8 cellular contexts compared by ENCODE assay signal in genomic region chr17:8162232-8162996, GRCh38. TPM values are rescaled to one million over a fixed set of nuclear protein-coding genes. Genes with fewer than 3 reads are reported as not detected.
DNase-seq lines count a peak whose midpoint lies in the region; ATAC-seq and TF ChIP-seq lines count a peak whose summit lies in the region.

VAMP2 (minus strand) TSS chr17:8162948; CDS start chr17:8162879, 69 bp downstream.

- CTCF ChIA-PET in activated CD8-positive, alpha-beta memory T cell treated with anti-CD3 and anti-CD28 coated beads, Interleukin-2, amount 10 ng/mL, durations not matched to agents 7 days and 5 days (lab: Charles Lee): interaction anchor here (0.5 to 7.9 kb wide), 5 partner anchors 10 to 48 kb away, joined by 4 to 92 read pairs (median 5); partner anchors contain the start of genes AURKB and PER1

- H3K4me3 Mint-ChIP-seq in activated CD8-positive, alpha-beta memory T cell treated with anti-CD3 and anti-CD28 coated beads, Interleukin-2, amount 10 ng/mL, durations not matched to agents 7 days and 5 days: peak within 1 kb of the TSS; percentile 85
- H3K4me3 Mint-ChIP-seq in endodermal cell: peak within 1 kb of the TSS; percentile 77
- H3K4me3 Mint-ChIP-seq in mesothelial cell of epicardium: peak within 1 kb of the TSS; percentile 88

- peaks cover 57% of the 10 kb centered on the region for H3K4me1 Mint-ChIP-seq in activated CD8-positive, alpha-beta memory T cell treated with anti-CD3 and anti-CD28 coated beads, Interleukin-2, amount 10 ng/mL, durations not matched to agents 7 days and 5 days
- H3K4me1 Mint-ChIP-seq in endodermal cell (peaks cover 39% of the 10 kb centered on the region), mesothelial cell of epicardium (peaks cover 37% of the 10 kb centered on the region)

- peak within 1 kb of the TSS; percentile 91 for H3K27ac ChIP-seq in endodermal cell (ENCODE audit: low read depth, low read length)

- DNase-seq in BE2C (peak; percentile 76), NCI-H345 (lab: John Stamatoyannopoulos, UW) (peak; percentile 76), endodermal cell (peak; percentile 91), mesothelial cell of epicardium (ENCODE audit: low spot score in 2 of 2, unreplicated experiment in 2 of 2) (peak; percentile 75 to 83)
- peak; percentile 90 for DNase-seq in activated CD8-positive, alpha-beta memory T cell treated with anti-CD3 and anti-CD28 coated beads, Interleukin-2, amount 10 ng/mL, durations not matched to agents 7 days and 5 days
- DNase-seq in stimulated activated CD8-positive, alpha-beta memory T cell treated with anti-CD3 and anti-CD28 coated beads, Interleukin-4, amount 100 ng/mL, for 24 hours (ENCODE audit: low read depth): peak; percentile 75

- H3K4me3 ChIP-seq in BE2C (ENCODE audit: low read depth, low read length) (peak within 1 kb of the TSS; percentile 71), endodermal cell (ENCODE audit: low read length) (peak within 1 kb of the TSS; percentile 93)

- no peaks in the 10 kb centered on the region for H3K9me3 Mint-ChIP-seq in activated CD8-positive, alpha-beta memory T cell treated with anti-CD3 and anti-CD28 coated beads, Interleukin-2, amount 10 ng/mL, durations not matched to agents 7 days and 5 days (ENCODE audit: low read depth)
- H3K9me3 Mint-ChIP-seq in endodermal cell: no peaks in the 10 kb centered on the region
- no peaks in the 10 kb centered on the region for H3K9me3 Mint-ChIP-seq in mesothelial cell of epicardium

- H3K9me3 ChIP-seq in BE2C: no peaks in the 10 kb centered on the region
- no peaks in the 10 kb centered on the region for H3K9me3 ChIP-seq in endodermal cell (ENCODE audit: control insufficient read depth, low read length)

- peaks cover 7% of the 10 kb centered on the region for H3K4me1 ChIP-seq in BE2C
- H3K4me1 ChIP-seq in endodermal cell (ENCODE audit: control insufficient read depth, insufficient read depth, low read length): peaks cover 15% of the 10 kb centered on the region

- peaks cover 6% of the 10 kb centered on the region for H3K36me3 ChIP-seq in BE2C
- peaks cover 27% of the 10 kb centered on the region for H3K36me3 ChIP-seq in endodermal cell (ENCODE audit: control insufficient read depth, insufficient read depth, low read length)

- H3K27me3 Mint-ChIP-seq in activated CD8-positive, alpha-beta memory T cell treated with anti-CD3 and anti-CD28 coated beads, Interleukin-2, amount 10 ng/mL, durations not matched to agents 7 days and 5 days: no peaks in the 10 kb centered on the region
- no peaks in the 10 kb centered on the region for H3K27me3 Mint-ChIP-seq in endodermal cell (ENCODE audit: insufficient read depth)
- H3K27me3 Mint-ChIP-seq in mesothelial cell of epicardium (ENCODE audit: low read depth): no peaks in the 10 kb centered on the region

- H3K27me3 ChIP-seq in BE2C (no peaks in the 10 kb centered on the region), endodermal cell (ENCODE audit: control insufficient read depth, insufficient read depth, low read length, poor library complexity, severe bottlenecking) (no peaks in the 10 kb centered on the region)

- WGBS in endodermal cell (ENCODE audit: insufficient coverage in 1 of 2, insufficient read length in 1 of 2), 2 experiments: 0% methylated on average over 11 to 75 of the region's 75 CpGs

- TF ChIP-seq CTCF in BE2C (IDR thresholded peaks at IDR 0.05; ENCODE audit: low read depth, low read length): no peak
- peak; percentile 7 for TF ChIP-seq CTCF in endodermal cell (conservative IDR thresholded peaks at IDR 0.05)
- TF ChIP-seq CTCF in mesothelial cell of epicardium (IDR thresholded peaks at IDR 0.05; ENCODE audit: unreplicated experiment): no peak

- H3K9ac ChIP-seq in endodermal cell (ENCODE audit: extremely low read depth, low read length, poor library complexity, severe bottlenecking): peak within 1 kb of the TSS; percentile 81

- ATAC-seq in GM19397 (IDR thresholded peaks at IDR 0.05; ENCODE audit: unreplicated experiment): peak; percentile 55
- peak; percentile 61 for ATAC-seq in activated CD8-positive, alpha-beta memory T cell treated with anti-CD3 and anti-CD28 coated beads, Interleukin-2, amount 10 ng/mL, durations not matched to agents 7 days and 5 days
- no peak for ATAC-seq in HG02852 (IDR thresholded peaks at IDR 0.05; ENCODE audit: unreplicated experiment)

- H3K36me3 Mint-ChIP-seq in activated CD8-positive, alpha-beta memory T cell treated with anti-CD3 and anti-CD28 coated beads, Interleukin-2, amount 10 ng/mL, durations not matched to agents 7 days and 5 days: peaks cover 19% of the 10 kb centered on the region
- H3K36me3 Mint-ChIP-seq in endodermal cell (ENCODE audit: low read depth) (peaks cover 31% of the 10 kb centered on the region), mesothelial cell of epicardium (no peaks in the 10 kb centered on the region)

- peak within 1 kb of the TSS; percentile 99 for H3K27ac Mint-ChIP-seq in activated CD8-positive, alpha-beta memory T cell treated with anti-CD3 and anti-CD28 coated beads, Interleukin-2, amount 10 ng/mL, durations not matched to agents 7 days and 5 days
- H3K27ac Mint-ChIP-seq in endodermal cell: peak within 1 kb of the TSS; percentile 98
- H3K27ac Mint-ChIP-seq in mesothelial cell of epicardium: peak within 1 kb of the TSS; percentile 97

RNA-seq across cellular contexts. Expression of gene VAMP2, which starts in this region (rescaled TPM):
- 31.2 TPM for polyA plus RNA-seq in BE2C (2012; ENCODE audit: insufficient read depth, insufficient read length, low read depth)
- 10 to 100 TPM; 47.6 to 68.9 TPM for total RNA-seq in activated CD8-positive, alpha-beta memory T cell treated with anti-CD3 and anti-CD28 coated beads, Interleukin-2, amount 10 ng/mL, durations not matched to agents 7 days and 5 days
- 10 to 100 TPM; 32.1 to 32.2 TPM for total RNA-seq in endodermal cell
- polyA plus RNA-seq in endodermal cell (2013, experiment 1 of 2): 57.3 TPM
- polyA plus RNA-seq in endodermal cell (2013, experiment 2 of 2): 46.3 TPM
- 51.3 to 55.3 TPM (median 54.8 TPM) in 3 replicates for total RNA-seq in mesothelial cell of epicardium
